In genomic region chr2:240560084-240560479, GRCh38 we compare ENCODE assay signal across 1 cellular context.
TF ChIP-seq lines count a peak whose summit lies in the region.

Gene DUSP28, plus strand, starts transcription at chr2:240560357. Its CDS starts 328 bp downstream, at chr2:240560685.

TF ChIP-seq in IMR-90, 13 proteins besides CTCF, POLR2A, EP300 and RAD21 (continued from another document):
- peak; percentile 86 for TF ChIP-seq USF2 (IDR thresholded peaks at IDR 0.05; ENCODE audit: low read depth, low read length)
